ENCODE assay signal across 1 cellular context in the genomic region with DNA sequence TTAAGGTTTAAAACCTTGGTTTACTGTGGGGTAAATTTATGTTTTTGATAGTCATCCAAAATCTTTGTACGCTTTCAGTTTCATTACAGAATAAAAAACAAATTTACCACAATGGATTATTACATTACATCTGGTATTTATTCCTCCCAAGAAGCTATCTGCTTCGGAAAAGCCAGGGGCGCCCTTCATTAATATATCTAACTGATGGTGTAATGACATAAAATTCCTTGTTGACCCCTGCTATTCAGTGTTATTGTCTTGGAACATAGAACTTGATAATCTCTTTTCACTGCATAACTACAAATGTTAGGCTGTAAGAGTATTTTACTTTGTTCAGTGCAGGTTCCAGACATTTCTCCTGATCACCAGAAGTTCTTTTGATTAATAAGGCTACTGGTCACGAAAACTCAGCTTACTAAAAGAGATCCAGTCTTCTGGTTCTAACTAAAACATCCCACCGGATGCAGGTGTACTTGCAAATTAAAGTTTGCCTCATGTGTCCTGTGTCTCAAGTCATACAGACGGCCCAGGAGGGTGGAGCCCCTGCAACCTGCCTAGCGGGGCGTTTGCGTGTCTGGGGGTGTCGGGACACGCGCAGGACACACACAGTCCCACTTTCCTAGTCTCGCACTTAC.
TF ChIP-seq lines count a peak whose summit lies in the region.

No MANE protein-coding gene starts in this region.

TF ChIP-seq in H1, 55 proteins besides CTCF, POLR2A, EP300 and RAD21:
- TF ChIP-seq, protein P1, sequence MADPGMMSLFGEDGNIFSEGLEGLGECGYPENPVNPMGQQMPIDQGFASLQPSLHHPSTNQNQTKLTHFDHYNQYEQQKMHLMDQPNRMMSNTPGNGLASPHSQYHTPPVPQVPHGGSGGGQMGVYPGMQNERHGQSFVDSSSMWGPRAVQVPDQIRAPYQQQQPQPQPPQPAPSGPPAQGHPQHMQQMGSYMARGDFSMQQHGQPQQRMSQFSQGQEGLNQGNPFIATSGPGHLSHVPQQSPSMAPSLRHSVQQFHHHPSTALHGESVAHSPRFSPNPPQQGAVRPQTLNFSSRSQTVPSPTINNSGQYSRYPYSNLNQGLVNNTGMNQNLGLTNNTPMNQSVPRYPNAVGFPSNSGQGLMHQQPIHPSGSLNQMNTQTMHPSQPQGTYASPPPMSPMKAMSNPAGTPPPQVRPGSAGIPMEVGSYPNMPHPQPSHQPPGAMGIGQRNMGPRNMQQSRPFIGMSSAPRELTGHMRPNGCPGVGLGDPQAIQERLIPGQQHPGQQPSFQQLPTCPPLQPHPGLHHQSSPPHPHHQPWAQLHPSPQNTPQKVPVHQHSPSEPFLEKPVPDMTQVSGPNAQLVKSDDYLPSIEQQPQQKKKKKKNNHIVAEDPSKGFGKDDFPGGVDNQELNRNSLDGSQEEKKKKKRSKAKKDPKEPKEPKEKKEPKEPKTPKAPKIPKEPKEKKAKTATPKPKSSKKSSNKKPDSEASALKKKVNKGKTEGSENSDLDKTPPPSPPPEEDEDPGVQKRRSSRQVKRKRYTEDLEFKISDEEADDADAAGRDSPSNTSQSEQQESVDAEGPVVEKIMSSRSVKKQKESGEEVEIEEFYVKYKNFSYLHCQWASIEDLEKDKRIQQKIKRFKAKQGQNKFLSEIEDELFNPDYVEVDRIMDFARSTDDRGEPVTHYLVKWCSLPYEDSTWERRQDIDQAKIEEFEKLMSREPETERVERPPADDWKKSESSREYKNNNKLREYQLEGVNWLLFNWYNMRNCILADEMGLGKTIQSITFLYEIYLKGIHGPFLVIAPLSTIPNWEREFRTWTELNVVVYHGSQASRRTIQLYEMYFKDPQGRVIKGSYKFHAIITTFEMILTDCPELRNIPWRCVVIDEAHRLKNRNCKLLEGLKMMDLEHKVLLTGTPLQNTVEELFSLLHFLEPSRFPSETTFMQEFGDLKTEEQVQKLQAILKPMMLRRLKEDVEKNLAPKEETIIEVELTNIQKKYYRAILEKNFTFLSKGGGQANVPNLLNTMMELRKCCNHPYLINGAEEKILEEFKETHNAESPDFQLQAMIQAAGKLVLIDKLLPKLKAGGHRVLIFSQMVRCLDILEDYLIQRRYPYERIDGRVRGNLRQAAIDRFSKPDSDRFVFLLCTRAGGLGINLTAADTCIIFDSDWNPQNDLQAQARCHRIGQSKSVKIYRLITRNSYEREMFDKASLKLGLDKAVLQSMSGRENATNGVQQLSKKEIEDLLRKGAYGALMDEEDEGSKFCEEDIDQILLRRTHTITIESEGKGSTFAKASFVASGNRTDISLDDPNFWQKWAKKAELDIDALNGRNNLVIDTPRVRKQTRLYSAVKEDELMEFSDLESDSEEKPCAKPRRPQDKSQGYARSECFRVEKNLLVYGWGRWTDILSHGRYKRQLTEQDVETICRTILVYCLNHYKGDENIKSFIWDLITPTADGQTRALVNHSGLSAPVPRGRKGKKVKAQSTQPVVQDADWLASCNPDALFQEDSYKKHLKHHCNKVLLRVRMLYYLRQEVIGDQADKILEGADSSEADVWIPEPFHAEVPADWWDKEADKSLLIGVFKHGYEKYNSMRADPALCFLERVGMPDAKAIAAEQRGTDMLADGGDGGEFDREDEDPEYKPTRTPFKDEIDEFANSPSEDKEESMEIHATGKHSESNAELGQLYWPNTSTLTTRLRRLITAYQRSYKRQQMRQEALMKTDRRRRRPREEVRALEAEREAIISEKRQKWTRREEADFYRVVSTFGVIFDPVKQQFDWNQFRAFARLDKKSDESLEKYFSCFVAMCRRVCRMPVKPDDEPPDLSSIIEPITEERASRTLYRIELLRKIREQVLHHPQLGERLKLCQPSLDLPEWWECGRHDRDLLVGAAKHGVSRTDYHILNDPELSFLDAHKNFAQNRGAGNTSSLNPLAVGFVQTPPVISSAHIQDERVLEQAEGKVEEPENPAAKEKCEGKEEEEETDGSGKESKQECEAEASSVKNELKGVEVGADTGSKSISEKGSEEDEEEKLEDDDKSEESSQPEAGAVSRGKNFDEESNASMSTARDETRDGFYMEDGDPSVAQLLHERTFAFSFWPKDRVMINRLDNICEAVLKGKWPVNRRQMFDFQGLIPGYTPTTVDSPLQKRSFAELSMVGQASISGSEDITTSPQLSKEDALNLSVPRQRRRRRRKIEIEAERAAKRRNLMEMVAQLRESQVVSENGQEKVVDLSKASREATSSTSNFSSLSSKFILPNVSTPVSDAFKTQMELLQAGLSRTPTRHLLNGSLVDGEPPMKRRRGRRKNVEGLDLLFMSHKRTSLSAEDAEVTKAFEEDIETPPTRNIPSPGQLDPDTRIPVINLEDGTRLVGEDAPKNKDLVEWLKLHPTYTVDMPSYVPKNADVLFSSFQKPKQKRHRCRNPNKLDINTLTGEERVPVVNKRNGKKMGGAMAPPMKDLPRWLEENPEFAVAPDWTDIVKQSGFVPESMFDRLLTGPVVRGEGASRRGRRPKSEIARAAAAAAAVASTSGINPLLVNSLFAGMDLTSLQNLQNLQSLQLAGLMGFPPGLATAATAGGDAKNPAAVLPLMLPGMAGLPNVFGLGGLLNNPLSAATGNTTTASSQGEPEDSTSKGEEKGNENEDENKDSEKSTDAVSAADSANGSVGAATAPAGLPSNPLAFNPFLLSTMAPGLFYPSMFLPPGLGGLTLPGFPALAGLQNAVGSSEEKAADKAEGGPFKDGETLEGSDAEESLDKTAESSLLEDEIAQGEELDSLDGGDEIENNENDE (IDR thresholded peaks at IDR 0.05; ENCODE audit: insufficient replicate concordance, low read length) = no peak
- no peak for TF ChIP-seq ATF2 (IDR thresholded peaks at IDR 0.05; ENCODE audit: low read length)
- TF ChIP-seq KDM4A (IDR thresholded peaks at IDR 0.05; ENCODE audit: low read depth, low read length, severe bottlenecking) = peak; percentile 12
- no peak for TF ChIP-seq MAFK (IDR thresholded peaks at IDR 0.05; ENCODE audit: low read depth, low read length)
- no peak for TF ChIP-seq RXRA (IDR thresholded peaks at IDR 0.05; ENCODE audit: insufficient read depth, low read depth, low read length)
- TF ChIP-seq TCF12 (IDR thresholded peaks at IDR 0.05; ENCODE audit: low read depth, low read length) = no peak
